In genomic region chr6:113886512-113886911, GRCh38 we compare ENCODE assay signal across 34 cellular contexts. TPM values are rescaled to one million over a fixed set of nuclear protein-coding genes. Genes with fewer than 3 reads are reported as not detected.
DNase-seq lines count a peak whose midpoint lies in the region; ATAC-seq, FAIRE-seq and TF ChIP-seq lines count a peak whose summit lies in the region.
"Had no signal": no experiment of that assay in that cellular context is flagged by ENCODE, and none has a peak within 500 bp of the region (broad histone marks: within the 10 kb centered on the region; RNA-seq: fewer than 3 reads in every experiment).

No MANE protein-coding gene starts in this region.

- no peak overlapping the region for H2BK5ac ChIP-seq in IMR-90 (ENCODE audit: low read depth, low read length, poor library complexity, severe bottlenecking)

- no peak overlapping the region for H3K56ac ChIP-seq in IMR-90 (ENCODE audit: extremely low read depth, insufficient read depth, low read length)

- 36% methylated on average over 1 of the region's 1 CpG for WGBS in HepG2 (ENCODE audit: low lambda C conversion rate)
- 80% methylated on average over 1 of the region's 1 CpG for whole genome bisulfite sequencing in right lobe of liver (ENCODE audit: insufficient coverage, low coverage, low lambda C conversion rate, missing lambda C conversion rate)
- whole genome bisulfite sequencing in A549 (ENCODE audit: missing lambda C conversion rate): 88% methylated on average over 1 of the region's 1 CpG
- no CpG with 5 or more reads among the region's 1 CpG for WGBS in IMR-90 (ENCODE audit: extremely low coverage in 2 of 2, insufficient read length in 1 of 2), 2 experiments
- WGBS in K562 (ENCODE audit: insufficient coverage, low coverage, missing lambda C conversion rate): 0% methylated on average over 1 of the region's 1 CpG

- no peak overlapping the region for H2AFZ ChIP-seq in HepG2 (ENCODE audit: low read length)
- H2AFZ ChIP-seq in IMR-90 (replicated peaks; ENCODE audit: low read length, poor library complexity): no peak overlapping the region
- H2AFZ ChIP-seq in K562 (ENCODE audit: low read depth, low read length): no peak overlapping the region
- no peak overlapping the region for H2AFZ ChIP-seq in MM.1S (ENCODE audit: low read length)

- POLR2A ChIA-PET in HepG2 (lab: Yijun Ruan, JAX) (no interaction called here), A549 (lab: Yijun Ruan, JAX) (no interaction called here), IMR-90 (lab: Charles Lee; ENCODE audit: unreplicated experiment) (no interaction called here), K562 (lab: Yijun Ruan, JAX) (no interaction called here)

- TF ChIP-seq RAD21 in HepG2 (CRISPR knock-in tag; IDR thresholded peaks at IDR 0.05): no peak
- no peak for TF ChIP-seq RAD21 in A549 (conservative IDR thresholded peaks at IDR 0.05 in 1 of 2, IDR thresholded peaks at IDR 0.05 in 1 of 2)
- TF ChIP-seq RAD21 in IMR-90 (IDR thresholded peaks at IDR 0.05; ENCODE audit: low read length): no peak
- no peak for TF ChIP-seq RAD21 in K562 (CRISPR knock-in tag; conservative IDR thresholded peaks at IDR 0.05 in 1 of 2, IDR thresholded peaks at IDR 0.05 in 1 of 2)

- BruUV-seq in HepG2 (replicated peaks; lab: Mats Ljungman, UMichigan) (no TSS peak), IMR-90 (replicated peaks; lab: Mats Ljungman, UMichigan) (no TSS peak), K562 (replicated peaks; lab: Mats Ljungman, UMichigan) (no TSS peak)

- no peaks in the 10 kb centered on the region for H3K9me2 ChIP-seq in MM.1S (replicated peaks; ENCODE audit: insufficient read depth, low read length)

- TF ChIP-seq EP300 in HepG2 (IDR thresholded peaks at IDR 0.05; ENCODE audit: low read depth in 2 of 2, low read length in 2 of 2) (no peak), HepG2 (CRISPR knock-in tag; IDR thresholded peaks at IDR 0.05; ENCODE audit: borderline replicate concordance) (no peak), A549 (IDR thresholded peaks at IDR 0.05) (no peak), K562 (IDR thresholded peaks at IDR 0.05; ENCODE audit: low read length) (no peak)

- TF ChIP-seq POLR2A in HepG2 (IDR thresholded peaks at IDR 0.05; ENCODE audit: insufficient read depth in 1 of 2, low read depth in 2 of 2, low read length in 2 of 2) (no peak), right lobe of liver (IDR thresholded peaks at IDR 0.05) (no peak), A549 (IDR thresholded peaks at IDR 0.05; ENCODE audit: low read length) (no peak), IMR-90 (IDR thresholded peaks at IDR 0.05; ENCODE audit: low read depth, low read length) (no peak), K562 (conservative IDR thresholded peaks at IDR 0.05) (no peak)

- H2BK120ac ChIP-seq in IMR-90 (ENCODE audit: low read depth, low read length): no peak overlapping the region

- H3K36me3 ChIP-seq in HepG2 (replicated peaks in 1 of 2; ENCODE audit: control insufficient read depth in 1 of 2, insufficient read depth in 2 of 2, low read length in 2 of 2): no peaks in the 10 kb centered on the region
- H3K36me3 ChIP-seq in right lobe of liver: no peaks in the 10 kb centered on the region
- no peaks in the 10 kb centered on the region for H3K36me3 ChIP-seq in IMR-90 (ENCODE audit: control insufficient read depth, insufficient read depth, low read length)
- no peaks in the 10 kb centered on the region for H3K36me3 ChIP-seq in K562 (ENCODE audit: control insufficient read depth, insufficient read depth, low read length)
- no peaks in the 10 kb centered on the region for H3K36me3 ChIP-seq in MM.1S (replicated peaks; ENCODE audit: insufficient read depth, low read length)
- H3K36me3 ChIP-seq: BE2C; BLaER1; BLaER1 treated with 17β-estradiol and CSF1 and Interleukin-3, amounts not matched to agents 10 nM and 100 nM had no signal

- DNase-seq in HepG2 (ENCODE audit: low spot score): no peak
- no peak for DNase-seq in right lobe of liver
- DNase-seq in A549 (ENCODE audit: low read depth in 1 of 2, low spot score in 1 of 2): no peak
- no peak for DNase-seq in IMR-90
- no peak for DNase-seq in K562 (ENCODE audit: extremely low read depth in 1 of 4, low spot score in 3 of 4)
- no peak for DNase-seq in HUDEP-2 (lab: John Stamatoyannopoulos, UW; ENCODE audit: unreplicated experiment in 76 of 76)
- DNase-seq in MM.1S: no peak
- DNase-seq: 8988T; ACHN; AML-193; BE2C; C1 segment of cervical spinal cord; Caco-2; Calu3; CD4-positive, alpha-beta memory T cell; CD4-positive, alpha-beta T cell; CD4-positive, CD25-positive, alpha-beta regulatory T cell; CD8-positive, alpha-beta memory T cell; CD8-positive, alpha-beta T cell; COR-L47; DMS 273 treated with DMSO at 0.1 percent for 48 hours; DMS153; DMS53; DMS79; DMS79 treated with DMSO at 0.1 percent for 48 hours; DND-41; EL had no signal

- H3K14ac ChIP-seq in IMR-90 (replicated peaks; ENCODE audit: low read depth, low read length): no peak overlapping the region

- H3K9me1 ChIP-seq in IMR-90 (ENCODE audit: insufficient read depth, low read length): no peaks in the 10 kb centered on the region; the same call in 1 of the 2 replicates
- no peaks in the 10 kb centered on the region for H3K9me1 ChIP-seq in K562 (ENCODE audit: control insufficient read depth, insufficient read depth, low read length)

- in situ Hi-C loops in HepG2 (cut with HindIII; ENCODE audit: extremely low pct_ligation_motif_present, low pct_unique_long_range_greater_than_20kb) (no loop called here), IMR-90 (cut with MboI; ENCODE audit: low sequenced_read_pairs) (no loop called here), K562 (cut with MboI) (no loop called here)

- H3F3A ChIP-seq in MM.1S (ENCODE audit: insufficient read depth, low read length): no peaks in the 10 kb centered on the region

- H3K9ac ChIP-seq in HepG2 (ENCODE audit: insufficient read depth, low read depth, low read length) (no peak overlapping the region), IMR-90 (ENCODE audit: low read depth, low read length) (no peak overlapping the region), K562 (ENCODE audit: insufficient read depth in 1 of 2, low read depth in 2 of 2, low read length in 2 of 2) (no peak overlapping the region), MM.1S (ENCODE audit: low read length) (no peak overlapping the region)
- H3K9ac ChIP-seq: BLaER1; BLaER1 treated with 17β-estradiol and CSF1 and Interleukin-3, amounts not matched to agents 10 nM and 100 nM had no signal

- H3K4me1 ChIP-seq in HepG2 (ENCODE audit: insufficient read depth, low read length) (no peaks in the 10 kb centered on the region), right lobe of liver (peaks cover 0 to 6% (median 0%) of the 10 kb centered on the region in 4 donors), A549 (peaks cover 9% of the 10 kb centered on the region; the same call in 2 of the 3 replicates), IMR-90 (ENCODE audit: control insufficient read depth, insufficient read depth, low read length) (no peaks in the 10 kb centered on the region), K562 (replicated peaks in 1 of 2; ENCODE audit: control insufficient read depth in 2 of 2, insufficient read depth in 2 of 2, low read length in 2 of 2) (no peaks in the 10 kb centered on the region), MM.1S (ENCODE audit: low read length) (no peaks in the 10 kb centered on the region)
- H3K4me1 ChIP-seq: BE2C, BLaER1, Caco-2 had no signal

- H2AK5ac ChIP-seq in IMR-90 (ENCODE audit: low read depth, low read length): no peak overlapping the region

- no peak overlapping the region for H2AK9ac ChIP-seq in IMR-90 (replicated peaks; ENCODE audit: low read depth, low read length, poor library complexity)

- H3K27ac ChIP-seq in HepG2 (ENCODE audit: extremely low read length, insufficient read depth, low read length): no peak overlapping the region
- no peak overlapping the region for H3K27ac ChIP-seq in right lobe of liver
- no peak overlapping the region for H3K27ac ChIP-seq in A549
- no peak overlapping the region for H3K27ac ChIP-seq in IMR-90 (ENCODE audit: insufficient read depth, low read length)
- H3K27ac ChIP-seq in K562 (ENCODE audit: extremely low read depth, low read depth, low read length): no peak overlapping the region
- no peak overlapping the region for H3K27ac ChIP-seq in MM.1S (ENCODE audit: low read length)
- H3K27ac ChIP-seq: 22Rv1; BLaER1; BLaER1 treated with 17β-estradiol and CSF1 and Interleukin-3, amounts not matched to agents 10 nM and 100 nM; C4-2B had no signal

- H4K20me1 ChIP-seq in HepG2 (ENCODE audit: insufficient read depth, low read length) (no peaks in the 10 kb centered on the region), IMR-90 (ENCODE audit: insufficient read depth, low read length) (no peaks in the 10 kb centered on the region), K562 (replicated peaks; ENCODE audit: control insufficient read depth, insufficient read depth, low read length) (no peaks in the 10 kb centered on the region), MM.1S (ENCODE audit: insufficient read depth, low read length) (no peaks in the 10 kb centered on the region)
- H4K20me1 ChIP-seq: BLaER1; BLaER1 treated with 17β-estradiol and CSF1 and Interleukin-3, amounts not matched to agents 10 nM and 100 nM had no signal

- no peak for ATAC-seq in HepG2
- no peak for ATAC-seq in right lobe of liver
- no peak for ATAC-seq in A549
- no peak for ATAC-seq in IMR-90 (ENCODE audit: low read depth)
- ATAC-seq in K562: no peak
- no peak for ATAC-seq in GM21786 (IDR thresholded peaks at IDR 0.05; ENCODE audit: unreplicated experiment)
- ATAC-seq: CD8-positive, alpha-beta T cell had no signal

- no peak overlapping the region for H4K91ac ChIP-seq in IMR-90 (ENCODE audit: insufficient read depth, low read depth, low read length)

- CTCF ChIA-PET in HepG2 (lab: Yijun Ruan, JAX; ENCODE audit: low intra/inter-chr PET ratio, low total read pairs): no interaction called here
- CTCF ChIA-PET in A549 (lab: Yijun Ruan, JAX): no interaction called here
- CTCF ChIA-PET in IMR-90 (lab: Yijun Ruan, JAX): interaction anchor here (0.7 kb wide), 1 partner anchor 452 kb away, joined by 3 read pairs; no protein-coding TSS in a partner anchor
- CTCF ChIA-PET in K562 (lab: Yijun Ruan, JAX; ENCODE audit: low intra/inter-chr PET ratio): no interaction called here

- H3K4me2 ChIP-seq in HepG2 (ENCODE audit: low read depth, low read length) (no peak overlapping the region), A549 (no peak overlapping the region), IMR-90 (ENCODE audit: low read depth, low read length) (no peak overlapping the region), K562 (ENCODE audit: insufficient read depth, low read length) (no peak overlapping the region), MM.1S (ENCODE audit: low read depth, low read length) (no peak overlapping the region)
- H3K4me2 ChIP-seq: BLaER1; BLaER1 treated with 17β-estradiol and CSF1 and Interleukin-3, amounts not matched to agents 10 nM and 100 nM had no signal

- H3K9me3 ChIP-seq in HepG2 (ENCODE audit: low read length): no peaks in the 10 kb centered on the region
- no peaks in the 10 kb centered on the region for H3K9me3 ChIP-seq in right lobe of liver
- no peaks in the 10 kb centered on the region for H3K9me3 ChIP-seq in A549
- no peaks in the 10 kb centered on the region for H3K9me3 ChIP-seq in IMR-90 (ENCODE audit: control insufficient read depth, insufficient read depth, low read length)
- no peaks in the 10 kb centered on the region for H3K9me3 ChIP-seq in K562 (replicated peaks; ENCODE audit: control insufficient read depth, insufficient read depth, low read depth, low read length)
- H3K9me3 ChIP-seq in MM.1S (replicated peaks; ENCODE audit: insufficient read depth, low read length): no peaks in the 10 kb centered on the region
- H3K9me3 ChIP-seq: BE2C, Caco-2 had no signal

- no peaks in the 10 kb centered on the region for H3K79me1 ChIP-seq in IMR-90 (ENCODE audit: low read depth in 1 of 2, low read length in 2 of 2)

- H3K4ac ChIP-seq in IMR-90 (ENCODE audit: low read depth, low read length): no peak overlapping the region

- intact Hi-C loops in HepG2 (cut with micrococcal nuclease; ENCODE audit: unreplicated experiment): no loop called here
- intact Hi-C loops in right lobe of liver (cut with DNase I): no loop called here
- intact Hi-C loops in IMR-90 (cut with micrococcal nuclease): no loop called here
- intact Hi-C loops in K562 (cut with micrococcal nuclease): no loop called here

- no peak overlapping the region for H3K23ac ChIP-seq in IMR-90 (ENCODE audit: low read depth, low read length)

- no peak overlapping the region for H3K18ac ChIP-seq in IMR-90 (ENCODE audit: low read depth, low read length)

- H3K4me3 ChIP-seq in HepG2 (replicated peaks in 1 of 3; ENCODE audit: insufficient read depth in 1 of 3, low read depth in 2 of 3, low read length in 3 of 3) (no peak overlapping the region), right lobe of liver (no peak overlapping the region), A549 (no peak overlapping the region), IMR-90 (ENCODE audit: insufficient read depth, low read depth, low read length) (no peak overlapping the region), K562 (no peak overlapping the region), MM.1S (ENCODE audit: low read length) (no peak overlapping the region)
- H3K4me3 ChIP-seq: BLaER1; BLaER1 treated with 17β-estradiol and CSF1 and Interleukin-3, amounts not matched to agents 10 nM and 100 nM had no signal

- no peak overlapping the region for H4K5ac ChIP-seq in IMR-90 (ENCODE audit: low read depth, low read length)

- H2BK20ac ChIP-seq in IMR-90 (ENCODE audit: low read depth, low read length): no peak overlapping the region

- no peak overlapping the region for H4K8ac ChIP-seq in IMR-90 (ENCODE audit: low read depth in 2 of 2, low read length in 2 of 2)

- FAIRE-seq in HepG2 (lab: Jason Lieb, UNC): no peak
- FAIRE-seq in A549 (lab: Jason Lieb, UNC): no peak
- no peak for FAIRE-seq in K562 (lab: Jason Lieb, UNC)
- FAIRE-seq: A204.1, D721Med had no signal

- H3K27me3 ChIP-seq in HepG2 (ENCODE audit: control insufficient read depth in 1 of 2, insufficient read depth in 2 of 2, low read length in 2 of 2) (no peaks in the 10 kb centered on the region), right lobe of liver (no peaks in the 10 kb centered on the region), IMR-90 (ENCODE audit: control insufficient read depth, insufficient read depth, low read length) (no peaks in the 10 kb centered on the region), K562 (ENCODE audit: control insufficient read depth in 2 of 2, insufficient read depth in 2 of 2, low read length in 2 of 2) (0 out of 5 replicates have a peak, but pooled peaks cover 0 to 2% of the 10 kb centered on the region in 2 experiments), MM.1S (replicated peaks; ENCODE audit: insufficient read depth, low read length) (no peaks in the 10 kb centered on the region)
- H3K27me3 ChIP-seq: BE2C; BLaER1; BLaER1 treated with 17β-estradiol and CSF1 and Interleukin-3, amounts not matched to agents 10 nM and 100 nM had no signal

- no peak overlapping the region for H2BK15ac ChIP-seq in IMR-90 (ENCODE audit: low read depth, low read length)

- TF ChIP-seq CTCF in HepG2 (CRISPR knock-in tag; IDR thresholded peaks at IDR 0.05): no peak
- TF ChIP-seq CTCF in right lobe of liver (IDR thresholded peaks at IDR 0.05): no peak
- TF ChIP-seq CTCF in A549 (IDR thresholded peaks at IDR 0.05): no peak
- TF ChIP-seq CTCF in IMR-90 (conservative IDR thresholded peaks at IDR 0.05; ENCODE audit: low read depth, low read length): no peak
- TF ChIP-seq CTCF in K562 (IDR thresholded peaks at IDR 0.05 in 2 of 3, conservative IDR thresholded peaks at IDR 0.05 in 1 of 3; ENCODE audit: insufficient read depth in 2 of 3, low read depth in 1 of 3, low read length in 3 of 3): no peak
- TF ChIP-seq CTCF in MM.1S (IDR thresholded peaks at IDR 0.05; ENCODE audit: low read length): no peak

- dilution Hi-C loops in IMR-90 (cut with HindIII; ENCODE audit: low sequenced_read_pairs, unreplicated experiment): no loop called here

- H3K79me2 ChIP-seq in HepG2 (ENCODE audit: insufficient read depth, low read length) (no peaks in the 10 kb centered on the region), K562 (ENCODE audit: control insufficient read depth, insufficient read depth, low read length) (no peaks in the 10 kb centered on the region), MM.1S (ENCODE audit: low read length) (no peaks in the 10 kb centered on the region)

RNA-seq across cellular contexts. Expression of gene MARCKS, which starts 29.4 kb away (rescaled TPM):
- total RNA-seq in HepG2 (2016; rRNA removed; fragmentation: Illumina TruSeq; extraction: Trizol) (39.5 and 46.7 TPM in 2 replicates), right lobe of liver (10 to 100 TPM in 5 of 6 experiments, 1 to 10 TPM in 1; 5.2 to 29.9 (median 16.8) TPM), IMR-90 (2012; rRNA removed) (40.7 and 111 TPM in 2 replicates), K562 (2014; rRNA removed) (1.9 and 2.5 TPM in 2 replicates), K562 (2014; rRNA removed; fragmentation: Illumina TruSeq; extraction: Trizol) (0.98 and 1.2 TPM in 2 replicates), K562 (2015; rRNA removed; fragmentation: Illumina TruSeq; extraction: Trizol) (0.68 and 0.69 TPM in 2 replicates), K562 (2021) (2.7 and 2.9 TPM in 2 replicates)
- total RNA-seq in HepG2 (2016; cell fraction: cytosol; rRNA removed; fragmentation: Illumina TruSeq; extraction: Trizol; ENCODE audit: low read depth): 2.8 and 3.4 TPM in 2 replicates
- 39.2 and 41.6 TPM in 2 replicates for total RNA-seq in HepG2 (2016; cell fraction: insoluble cytoplasmic fraction; rRNA removed; fragmentation: Illumina TruSeq; extraction: Trizol)
- total RNA-seq in HepG2 (2016; cell fraction: membrane; rRNA removed; fragmentation: Illumina TruSeq; extraction: Trizol): 15.5 and 19.6 TPM in 2 replicates
- total RNA-seq in HepG2 (2016; cell fraction: nucleus; rRNA removed; fragmentation: Illumina TruSeq; extraction: Trizol): 34.9 and 35.7 TPM in 2 replicates
- polyA plus RNA-seq in HepG2 (2011; rRNA removed) (24.3 and 30.5 TPM in 2 replicates), A549 (2011; rRNA removed) (28.2 and 39.4 TPM in 2 replicates), A549 (2017; fragmentation: RNase III; extraction: RNeasy Plus Mini Kit Qiagen cat#74134 plus additional on column Dnase treatment) (20.2 to 26.3 TPM (median 21.2 TPM) in 3 replicates), IMR-90 (2012; rRNA removed) (34.5 and 46.8 TPM in 2 replicates), K562 (2011; rRNA removed) (0.09 and 0.15 TPM in 2 replicates), K562 (2014; fragmentation: Illumina TruSeq; extraction: Trizol) (0.89 and 0.91 TPM in 2 replicates), K562 (2014; fragmentation: Nextera tagmentation; extraction: Ambion mirVana) (1 to 10 TPM; 1.0 to 1.9 TPM), K562 (2014; rRNA removed) (1.1 and 1.7 TPM in 2 replicates)
- 12.3 and 17.5 TPM in 2 replicates for polyA plus RNA-seq in HepG2 (2011; cell fraction: cytosol; rRNA removed)
- 7.7 and 10.1 TPM in 2 replicates for polyA plus RNA-seq in HepG2 (2011; cell fraction: nucleus; rRNA removed)
- 46.4 and 60.2 TPM in 2 replicates for polyA plus RNA-seq in HepG2 (2012)
- polyA plus RNA-seq in HepG2 (2016; cell fraction: cytosol; fragmentation: Illumina TruSeq; extraction: Trizol; ENCODE audit: low read depth): 4.2 and 4.7 TPM in 2 replicates
- 53.4 and 58.8 TPM in 2 replicates for polyA plus RNA-seq in HepG2 (2016; cell fraction: insoluble cytoplasmic fraction; fragmentation: Illumina TruSeq; extraction: Trizol; ENCODE audit: low read depth)
- 14.5 and 14.9 TPM in 2 replicates for polyA plus RNA-seq in HepG2 (2016; cell fraction: membrane; fragmentation: Illumina TruSeq; extraction: Trizol; ENCODE audit: low read depth)
- 42.7 and 48.0 TPM in 2 replicates for polyA plus RNA-seq in HepG2 (2016; cell fraction: nucleus; fragmentation: Illumina TruSeq; extraction: Trizol; ENCODE audit: insufficient read depth, low read depth)
- polyA minus RNA-seq in HepG2 (2011; rRNA and poly(A)+ RNA removed; ENCODE audit: low replicate concordance): 0.07 and 12.9 TPM in 2 replicates
- 32.4 and 32.5 TPM in 2 replicates for polyA minus RNA-seq in HepG2 (2011; cell fraction: cytosol; rRNA and poly(A)+ RNA removed)
- 18.7 and 19.6 TPM in 2 replicates for polyA minus RNA-seq in HepG2 (2011; cell fraction: nucleus; rRNA and poly(A)+ RNA removed)
- 7.2 and 9.1 TPM in 2 replicates for polyA plus RNA-seq in A549 (2012; cell fraction: cytosol; rRNA removed)
- 13.3 and 13.9 TPM in 2 replicates for polyA plus RNA-seq in A549 (2012; cell fraction: nucleus; rRNA removed)
- 9.8 TPM in 2 replicates for polyA minus RNA-seq in A549 (2011; rRNA and poly(A)+ RNA removed)
- 10.9 and 24.0 TPM in 2 replicates for polyA plus RNA-seq in IMR-90 (2012; cell fraction: cytosol; rRNA removed)
- 18.4 and 20.0 TPM in 2 replicates for polyA plus RNA-seq in IMR-90 (2012; cell fraction: nucleus; rRNA removed; ENCODE audit: low replicate concordance)
- total RNA-seq in K562 (2011; cell fraction: chromatin; rRNA removed; ENCODE audit: low replicate concordance): 0.09 TPM in 1 of 2 replicates, not detected in the other
- total RNA-seq in K562 (2011; cell fraction: nucleolus; rRNA removed): under 0.01 TPM in 1 of 2 replicates, not detected in the other
- 0.15 and 0.23 TPM in 2 replicates for total RNA-seq in K562 (2011; cell fraction: nucleoplasm; rRNA removed)
- polyA plus RNA-seq in K562 (2011; cell fraction: cytosol; rRNA removed): 0.06 and 0.07 TPM in 2 replicates
- polyA plus RNA-seq in K562 (2011; cell fraction: nucleus; rRNA removed): 0.06 and 0.07 TPM in 2 replicates
- polyA plus RNA-seq in K562 (2012): 1.4 and 6.3 TPM in 2 replicates
- 0.03 and 0.07 TPM in 2 replicates for polyA minus RNA-seq in K562 (2011; rRNA and poly(A)+ RNA removed)
- not detected in 2 replicates for polyA minus RNA-seq in K562 (2011; cell fraction: cytosol; rRNA and poly(A)+ RNA removed)
- polyA minus RNA-seq in K562 (2011; cell fraction: nucleus; rRNA and poly(A)+ RNA removed): 0.11 TPM in 1 of 2 replicates, not detected in the other
- total RNA-seq: CD4-positive, CD25-positive, alpha-beta regulatory T cell had no signal
- polyA plus RNA-seq: CD8-positive, alpha-beta memory T cell had no signal

Comparison
In these comparisons a context has a peak if more than half of its experiments do, and no peak if none do; other contexts are left out.
1. Of the 241 proteins assayed by ChIP-seq in both HepG2 and K562: peak only in HepG2: MAFF; only in K562: MAFG; in both: none; in neither: 238; mixed calls (peak in some experiments, not most) for 1.